ENCODE assay signal across 8 cellular contexts in the genomic region with DNA sequence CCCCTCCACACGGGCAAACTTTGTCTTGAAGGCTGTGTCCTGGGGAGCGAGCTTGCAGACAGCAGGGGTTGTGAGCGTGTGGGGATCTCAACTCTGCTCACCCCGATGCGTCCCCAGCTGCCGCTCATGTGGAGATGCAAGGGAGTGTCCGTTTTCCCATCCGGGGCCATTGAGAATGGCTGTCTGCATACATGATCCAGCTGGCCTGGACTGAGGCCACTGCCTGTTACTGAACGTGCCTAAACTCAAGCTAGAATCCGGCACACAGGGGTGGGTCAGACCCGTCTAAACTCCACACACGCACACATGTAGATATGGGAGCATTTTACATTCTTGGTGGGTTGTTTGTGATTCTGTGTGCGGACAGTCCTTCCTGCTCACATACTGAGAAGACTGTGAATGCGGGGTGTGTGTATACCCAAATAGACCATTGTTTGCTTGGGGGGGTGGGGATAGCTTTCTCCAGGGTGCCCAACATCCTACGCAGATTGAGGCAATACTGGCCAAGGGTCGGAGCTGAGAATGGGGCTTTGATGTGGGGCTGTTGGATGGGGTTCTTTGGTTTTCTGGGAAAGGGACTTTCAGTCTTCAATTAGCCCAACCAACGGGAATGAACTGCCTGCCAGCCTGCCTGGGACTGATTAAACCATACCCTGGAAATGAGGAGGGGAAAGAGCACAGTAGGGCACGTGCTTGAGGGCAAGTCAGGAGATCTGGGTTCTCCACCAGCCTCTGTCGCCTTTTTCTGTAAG.
A peak's percentile ranks its signal among the peaks of the same experiment; 100 is the strongest.
DNase-seq lines count a peak whose midpoint lies in the region; ATAC-seq and TF ChIP-seq lines count a peak whose summit lies in the region.

No MANE protein-coding gene starts in this region.

- H3K4me3 Mint-ChIP-seq in activated T-cell treated with anti-CD3 and anti-CD28 coated beads, Interleukin-2, amount 50 U/mL, for 72 hours, result peak overlapping the region; percentile 58 to 65
- peak overlapping the region; percentile 49 to 77 (median 70) for H3K4me3 Mint-ChIP-seq in naive thymus-derived CD4-positive, alpha-beta T cell

- peaks cover 17% of the 10 kb centered on the region for H3K4me1 Mint-ChIP-seq in activated T-cell treated with anti-CD3 and anti-CD28 coated beads, Interleukin-2, amount 50 U/mL, for 72 hours (ENCODE audit: low read depth)
- peaks cover 0 to 17% (median 13%) of the 10 kb centered on the region in 7 donors for H3K4me1 Mint-ChIP-seq in naive thymus-derived CD4-positive, alpha-beta T cell

- no peak for DNase-seq in activated T-cell treated with anti-CD3 and anti-CD28 coated beads, Interleukin-2, amount 50 U/mL, for 72 hours
- no peak for DNase-seq in activated T-cell treated with anti-CD3 and anti-CD28 coated beads, Interleukin-2, amount 50 U/mL, for 1 hour
- DNase-seq in epithelial cell of prostate (ENCODE audit: low read depth, low spot score), result no peak
- no peak for DNase-seq in naive thymus-derived CD4-positive, alpha-beta T cell
- DNase-seq in upper lobe of right lung, result peak; percentile 74
- no peak for DNase-seq in GDM1 (lab: John Stamatoyannopoulos, UW)

- H3K27me3 Mint-ChIP-seq in activated T-cell treated with anti-CD3 and anti-CD28 coated beads, Interleukin-2, amount 50 U/mL, for 72 hours (ENCODE audit: low read depth), result peaks cover 18% of the 10 kb centered on the region
- peaks cover 0 to 6% (median 0%) of the 10 kb centered on the region in 5 donors for H3K27me3 Mint-ChIP-seq in naive thymus-derived CD4-positive, alpha-beta T cell

- H3K4me1 ChIP-seq in naive thymus-derived CD4-positive, alpha-beta T cell (ENCODE audit: control insufficient read depth in 2 of 2, insufficient read depth in 2 of 2, low read length in 2 of 2), result peaks cover 4 to 8% of the 10 kb centered on the region in 2 donors
- peaks cover 52% of the 10 kb centered on the region for H3K4me1 ChIP-seq in upper lobe of right lung

- POLR2A ChIA-PET in naive thymus-derived CD4-positive, alpha-beta T cell (lab: Charles Lee), result interaction anchor here (0.6 kb wide), 1 partner anchor 1588 kb away, joined by 7 read pairs; no protein-coding TSS in a partner anchor

- peaks cover 0 to 2% of the 10 kb centered on the region in 2 donors for H3K36me3 Mint-ChIP-seq in activated T-cell treated with anti-CD3 and anti-CD28 coated beads, Interleukin-2, amount 50 U/mL, for 72 hours (ENCODE audit: insufficient read depth in 2 of 2)
- peaks cover 0 to 8% (median 4%) of the 10 kb centered on the region in 5 donors for H3K36me3 Mint-ChIP-seq in naive thymus-derived CD4-positive, alpha-beta T cell

- CTCF ChIA-PET in naive thymus-derived CD4-positive, alpha-beta T cell (lab: Charles Lee), result interaction anchor here (1.1 kb wide), 1 partner anchor 65 kb away, joined by 3 read pairs; no protein-coding TSS in a partner anchor

- H3K36me3 ChIP-seq in naive thymus-derived CD4-positive, alpha-beta T cell (ENCODE audit: control insufficient read depth in 2 of 3, insufficient read depth in 3 of 3, low read length in 3 of 3), result no peaks in the 10 kb centered on the region
- H3K36me3 ChIP-seq in upper lobe of right lung, result no peaks in the 10 kb centered on the region

- no peak for ATAC-seq in activated T-cell treated with anti-CD3 and anti-CD28 coated beads, Interleukin-2, amount 50 U/mL, for 72 hours (replicated peaks in 1 of 2)
- no peak for ATAC-seq in naive thymus-derived CD4-positive, alpha-beta T cell
- ATAC-seq in upper lobe of right lung (peak; percentile 7), HG02759 (IDR thresholded peaks at IDR 0.05; ENCODE audit: unreplicated experiment) (no peak), HG02763 (IDR thresholded peaks at IDR 0.05; ENCODE audit: unreplicated experiment) (no peak)

- H3K27ac ChIP-seq in epithelial cell of prostate, result peak overlapping the region; percentile 19
- no peak overlapping the region for H3K27ac ChIP-seq in naive thymus-derived CD4-positive, alpha-beta T cell (ENCODE audit: low read depth, low read length)
- peak overlapping the region; percentile 81 for H3K27ac ChIP-seq in upper lobe of right lung

- H3K9me3 ChIP-seq in naive thymus-derived CD4-positive, alpha-beta T cell (ENCODE audit: control insufficient read depth in 2 of 3, low read length in 3 of 3), result no peaks in the 10 kb centered on the region
- H3K9me3 ChIP-seq in upper lobe of right lung, result no peaks in the 10 kb centered on the region

- H3K27ac Mint-ChIP-seq in activated T-cell treated with anti-CD3 and anti-CD28 coated beads, Interleukin-2, amount 50 U/mL, for 72 hours, result no peak overlapping the region
- peak overlapping the region in 3 of 9 donors; percentile 5 to 85 (median 55) for H3K27ac Mint-ChIP-seq in naive thymus-derived CD4-positive, alpha-beta T cell

- intact Hi-C loops in naive thymus-derived CD4-positive, alpha-beta T cell (cut with micrococcal nuclease), result loop anchor here (2.0 kb wide), 1 partner anchor 105 kb away; no protein-coding TSS in a partner anchor
- intact Hi-C loops in upper lobe of right lung (cut with DNase I), result no loop called here

- H3K4me3 ChIP-seq in naive thymus-derived CD4-positive, alpha-beta T cell (ENCODE audit: low read length), result peak overlapping the region; percentile 41
- H3K4me3 ChIP-seq in upper lobe of right lung, result peak overlapping the region; percentile 49

- no peaks in the 10 kb centered on the region for H3K9me3 Mint-ChIP-seq in activated T-cell treated with anti-CD3 and anti-CD28 coated beads, Interleukin-2, amount 50 U/mL, for 72 hours
- peaks cover 0 to under 1% (median 0%) of the 10 kb centered on the region in 11 donors for H3K9me3 Mint-ChIP-seq in naive thymus-derived CD4-positive, alpha-beta T cell

- TF ChIP-seq CTCF in upper lobe of right lung (IDR thresholded peaks at IDR 0.05), result no peak

- H3K27me3 ChIP-seq in naive thymus-derived CD4-positive, alpha-beta T cell (ENCODE audit: control insufficient read depth in 2 of 2, insufficient read depth in 2 of 2, low read length in 2 of 2), result no peaks in the 10 kb centered on the region
- H3K27me3 ChIP-seq in upper lobe of right lung, result no peaks in the 10 kb centered on the region
